22 cellular contexts compared by ENCODE assay signal in the genomic region with DNA sequence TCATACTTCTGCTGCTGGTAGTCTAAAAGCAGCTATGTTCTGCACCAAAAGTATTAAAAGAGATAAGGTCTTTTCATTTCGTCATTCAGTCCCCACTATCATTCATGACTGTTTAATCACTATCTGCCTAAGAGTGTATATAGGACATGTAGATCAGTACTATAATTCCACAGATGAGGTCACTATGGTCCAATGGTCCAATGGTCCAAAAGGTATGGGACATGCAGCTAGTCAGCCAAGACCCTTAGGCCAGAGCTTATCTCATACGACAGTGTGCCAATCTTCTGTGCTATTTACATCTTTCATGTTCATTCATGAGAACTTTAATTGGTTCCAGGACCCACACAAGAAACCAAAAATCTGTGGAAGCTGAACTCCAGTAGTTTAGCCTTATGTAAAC. TPM values are rescaled to one million over a fixed set of nuclear protein-coding genes. Genes with fewer than 3 reads are reported as not detected.
DNase-seq lines count a peak whose midpoint lies in the region; ATAC-seq, FAIRE-seq and TF ChIP-seq lines count a peak whose summit lies in the region.
"Had no signal": no experiment of that assay in that cellular context is flagged by ENCODE, and none has a peak within 500 bp of the region (broad histone marks: within the 10 kb centered on the region; RNA-seq: fewer than 3 reads in every experiment).

No MANE protein-coding gene starts in this region.

- no peak for TF ChIP-seq RAD21 in HepG2 (CRISPR knock-in tag; IDR thresholded peaks at IDR 0.05)
- no peak for TF ChIP-seq RAD21 in K562 (CRISPR knock-in tag; conservative IDR thresholded peaks at IDR 0.05 in 1 of 2, IDR thresholded peaks at IDR 0.05 in 1 of 2)

- H3K9me1 ChIP-seq in K562 (ENCODE audit: control insufficient read depth, insufficient read depth, low read length), result no peaks in the 10 kb centered on the region

- H3K4me1 ChIP-seq in HepG2 (ENCODE audit: insufficient read depth, low read length), result no peaks in the 10 kb centered on the region
- H3K4me1 ChIP-seq in right lobe of liver, result no peaks in the 10 kb centered on the region
- no peaks in the 10 kb centered on the region for H3K4me1 ChIP-seq in K562 (replicated peaks in 1 of 2; ENCODE audit: control insufficient read depth in 2 of 2, insufficient read depth in 2 of 2, low read length in 2 of 2)

- H3K4me3 ChIP-seq in HepG2 (replicated peaks in 1 of 3; ENCODE audit: insufficient read depth in 1 of 3, low read depth in 2 of 3, low read length in 3 of 3) (no peak overlapping the region), right lobe of liver (no peak overlapping the region), K562 (no peak overlapping the region)
- H3K4me3 ChIP-seq: GM23338, SK-N-MC had no signal

- no peak overlapping the region for H3K4me2 ChIP-seq in HepG2 (ENCODE audit: low read depth, low read length)
- H3K4me2 ChIP-seq in K562 (ENCODE audit: insufficient read depth, low read length), result no peak overlapping the region
- H3K4me2 ChIP-seq: GM23338 had no signal

- no peak overlapping the region for H2AFZ ChIP-seq in HepG2 (ENCODE audit: low read length)
- H2AFZ ChIP-seq in K562 (ENCODE audit: low read depth, low read length), result no peak overlapping the region
- H2AFZ ChIP-seq: GM23338 had no signal

- in situ Hi-C loops in HepG2 (cut with HindIII; ENCODE audit: extremely low pct_ligation_motif_present, low pct_unique_long_range_greater_than_20kb) (no loop called here), K562 (cut with MboI) (no loop called here)

- no peak overlapping the region for H3K9ac ChIP-seq in HepG2 (ENCODE audit: insufficient read depth, low read depth, low read length)
- no peak overlapping the region for H3K9ac ChIP-seq in K562 (ENCODE audit: insufficient read depth in 1 of 2, low read depth in 2 of 2, low read length in 2 of 2)

- TF ChIP-seq EP300 in HepG2 (IDR thresholded peaks at IDR 0.05; ENCODE audit: low read depth in 2 of 2, low read length in 2 of 2) (no peak), HepG2 (CRISPR knock-in tag; IDR thresholded peaks at IDR 0.05; ENCODE audit: borderline replicate concordance) (no peak), K562 (IDR thresholded peaks at IDR 0.05; ENCODE audit: low read length) (no peak)

- H3K27me3 ChIP-seq in HepG2 (ENCODE audit: control insufficient read depth in 1 of 2, insufficient read depth in 2 of 2, low read length in 2 of 2) (no peaks in the 10 kb centered on the region), right lobe of liver (no peaks in the 10 kb centered on the region), K562 (ENCODE audit: control insufficient read depth in 2 of 2, insufficient read depth in 2 of 2, low read length in 2 of 2) (no peaks in the 10 kb centered on the region)

- CTCF ChIA-PET in HepG2 (lab: Yijun Ruan, JAX; ENCODE audit: low intra/inter-chr PET ratio, low total read pairs) (no interaction called here), K562 (lab: Yijun Ruan, JAX; ENCODE audit: low intra/inter-chr PET ratio) (no interaction called here)

- BruUV-seq in HepG2 (replicated peaks; lab: Mats Ljungman, UMichigan) (no TSS peak), K562 (replicated peaks; lab: Mats Ljungman, UMichigan) (no TSS peak)

- no peaks in the 10 kb centered on the region for H3K9me3 ChIP-seq in HepG2 (ENCODE audit: low read length)
- no peaks in the 10 kb centered on the region for H3K9me3 ChIP-seq in right lobe of liver
- no peaks in the 10 kb centered on the region for H3K9me3 ChIP-seq in K562 (replicated peaks; ENCODE audit: control insufficient read depth, insufficient read depth, low read depth, low read length)

- POLR2A ChIA-PET in HepG2 (lab: Yijun Ruan, JAX), result no interaction called here
- POLR2A ChIA-PET in K562 (lab: Yijun Ruan, JAX), result interaction anchor here (1.2 kb wide), 1 partner anchor 10 kb away, joined by 3 read pairs; no protein-coding TSS in a partner anchor

- no peak for TF ChIP-seq CTCF in HepG2 (CRISPR knock-in tag; IDR thresholded peaks at IDR 0.05)
- no peak for TF ChIP-seq CTCF in right lobe of liver (IDR thresholded peaks at IDR 0.05)
- no peak for TF ChIP-seq CTCF in K562 (IDR thresholded peaks at IDR 0.05 in 2 of 3, conservative IDR thresholded peaks at IDR 0.05 in 1 of 3; ENCODE audit: insufficient read depth in 2 of 3, low read depth in 1 of 3, low read length in 3 of 3)

- H3K36me3 ChIP-seq in HepG2 (replicated peaks in 1 of 2; ENCODE audit: control insufficient read depth in 1 of 2, insufficient read depth in 2 of 2, low read length in 2 of 2), result peaks cover 5 to 42% of the 10 kb centered on the region in 2 experiments
- H3K36me3 ChIP-seq in right lobe of liver, result peaks cover 0 to 16% (median 0%) of the 10 kb centered on the region in 4 donors
- H3K36me3 ChIP-seq in K562 (ENCODE audit: control insufficient read depth, insufficient read depth, low read length), result peaks cover 50% of the 10 kb centered on the region

- H3K27ac Mint-ChIP-seq in stimulated activated effector memory CD8-positive, alpha-beta T cell treated with anti-CD3 and anti-CD28 coated beads, Interleukin-12 subunit alpha, Interleukin-12 subunit beta, amount 100 ng/mL, for 72 hours, result peak overlapping the region; percentile 29

- H3K27ac ChIP-seq in HepG2 (ENCODE audit: extremely low read length, insufficient read depth, low read length) (no peak overlapping the region), right lobe of liver (no peak overlapping the region), K562 (ENCODE audit: extremely low read depth, low read depth, low read length) (no peak overlapping the region)
- H3K27ac ChIP-seq: SK-N-MC had no signal

- no peak for FAIRE-seq in HepG2 (lab: Jason Lieb, UNC)
- peak; percentile 84 for FAIRE-seq in HTR-8/SVneo (lab: Jason Lieb, UNC)
- peak; percentile 52 for FAIRE-seq in K562 (lab: Jason Lieb, UNC)

- H3K36me3 Mint-ChIP-seq in stimulated activated effector memory CD8-positive, alpha-beta T cell treated with anti-CD3 and anti-CD28 coated beads, Interleukin-12 subunit alpha, Interleukin-12 subunit beta, amount 100 ng/mL, for 72 hours, result peaks cover 81% of the 10 kb centered on the region

- no peaks in the 10 kb centered on the region for H3K4me1 Mint-ChIP-seq in stimulated activated effector memory CD8-positive, alpha-beta T cell treated with anti-CD3 and anti-CD28 coated beads, Interleukin-12 subunit alpha, Interleukin-12 subunit beta, amount 100 ng/mL, for 72 hours
- H3K4me1 Mint-ChIP-seq: GM23338 had no signal

- no peak for TF ChIP-seq POLR2A in HepG2 (IDR thresholded peaks at IDR 0.05; ENCODE audit: insufficient read depth in 1 of 2, low read depth in 2 of 2, low read length in 2 of 2)
- no peak for TF ChIP-seq POLR2A in right lobe of liver (IDR thresholded peaks at IDR 0.05)
- TF ChIP-seq POLR2A in K562 (conservative IDR thresholded peaks at IDR 0.05), result no peak

- no peaks in the 10 kb centered on the region for H3K9me3 Mint-ChIP-seq in stimulated activated effector memory CD8-positive, alpha-beta T cell treated with anti-CD3 and anti-CD28 coated beads, Interleukin-12 subunit alpha, Interleukin-12 subunit beta, amount 100 ng/mL, for 72 hours
- H3K9me3 Mint-ChIP-seq: GM23338 had no signal

- H3K79me2 ChIP-seq in HepG2 (ENCODE audit: insufficient read depth, low read length) (no peaks in the 10 kb centered on the region), K562 (ENCODE audit: control insufficient read depth, insufficient read depth, low read length) (no peaks in the 10 kb centered on the region; the same call in 2 of the 3 replicates)

- 97% methylated on average over 2 of the region's 2 CpGs for WGBS in HepG2 (ENCODE audit: low lambda C conversion rate)
- 85% methylated on average over 2 of the region's 2 CpGs for WGBS in right lobe of liver (ENCODE audit: insufficient coverage, low coverage, low lambda C conversion rate, missing lambda C conversion rate)
- WGBS in K562 (ENCODE audit: insufficient coverage, low coverage, missing lambda C conversion rate), result 71% methylated on average over 2 of the region's 2 CpGs

- no peak overlapping the region for H3K4me3 Mint-ChIP-seq in stimulated activated effector memory CD8-positive, alpha-beta T cell treated with anti-CD3 and anti-CD28 coated beads, Interleukin-12 subunit alpha, Interleukin-12 subunit beta, amount 100 ng/mL, for 72 hours
- H3K4me3 Mint-ChIP-seq: GM23338 had no signal

- intact Hi-C loops in HepG2 (cut with micrococcal nuclease; ENCODE audit: unreplicated experiment), result no loop called here
- intact Hi-C loops in right lobe of liver (cut with DNase I), result no loop called here
- intact Hi-C loops in K562 (cut with micrococcal nuclease), result no loop called here
- intact Hi-C loops in left colon (cut with DNase I, micrococcal nuclease), result no loop called here

- no peaks in the 10 kb centered on the region for H4K20me1 ChIP-seq in HepG2 (ENCODE audit: insufficient read depth, low read length)
- no peaks in the 10 kb centered on the region for H4K20me1 ChIP-seq in K562 (replicated peaks; ENCODE audit: control insufficient read depth, insufficient read depth, low read length)

- ATAC-seq in HepG2 (peak; percentile 63), right lobe of liver (no peak), K562 (no peak; the same call in 2 of the 3 replicates), left colon (no peak)
- ATAC-seq in stimulated activated effector memory CD8-positive, alpha-beta T cell treated with anti-CD3 and anti-CD28 coated beads, Interleukin-12 subunit alpha, Interleukin-12 subunit beta, amount 100 ng/mL, for 72 hours, result no peak
- ATAC-seq: GM23338, HCT116 had no signal

- DNase-seq in HepG2 (ENCODE audit: low spot score), result peak; percentile 24
- DNase-seq in right lobe of liver, result no peak
- DNase-seq in HTR-8/SVneo (ENCODE audit: insufficient read length, low spot score), result no peak
- DNase-seq in K562 (ENCODE audit: extremely low read depth in 1 of 4, low spot score in 3 of 4), result no peak
- no peak for DNase-seq in stimulated activated effector memory CD8-positive, alpha-beta T cell treated with anti-CD3 and anti-CD28 coated beads, Interleukin-12 subunit alpha, Interleukin-12 subunit beta, amount 100 ng/mL, for 72 hours (ENCODE audit: low spot score in 2 of 2)
- no peak for DNase-seq in left colon
- DNase-seq in NCI-H345 (lab: John Stamatoyannopoulos, UW), result no peak
- DNase-seq: ACHN, C1 segment of cervical spinal cord, DMS 273 treated with DMSO at 0.1 percent for 48 hours, DND-41, KG1, NCI-H187, NCI-H2107, NCI-H2227 treated with DMSO at 0.1 percent for 48 hours, NCI-H524, NCI-H82, OCI-M1, SHP77 had no signal

RNA-seq across cellular contexts. Expression of a gene that starts 42.6 kb away (rescaled TPM):
- total RNA-seq in HepG2 (2016; rRNA removed; fragmentation: Illumina TruSeq; extraction: Trizol) (47.5 and 119 TPM in 2 replicates), right lobe of liver (100 to 1,000 TPM; 260 to 452 (median 415) TPM), K562 (2014; rRNA removed) (1.5 and 1.7 TPM in 2 replicates), K562 (2014; rRNA removed; fragmentation: Illumina TruSeq; extraction: Trizol) (0.35 and 0.40 TPM in 2 replicates), K562 (2015; rRNA removed; fragmentation: Illumina TruSeq; extraction: Trizol) (1.4 and 1.6 TPM in 2 replicates), K562 (2021) (2.7 TPM in 2 replicates), left colon (100 to 1,000 TPM; 159 to 184 TPM)
- 9.3 and 11.1 TPM in 2 replicates for total RNA-seq in HepG2 (2016; cell fraction: cytosol; rRNA removed; fragmentation: Illumina TruSeq; extraction: Trizol; ENCODE audit: low read depth)
- 45.4 and 119 TPM in 2 replicates for total RNA-seq in HepG2 (2016; cell fraction: insoluble cytoplasmic fraction; rRNA removed; fragmentation: Illumina TruSeq; extraction: Trizol)
- 27.4 and 30.5 TPM in 2 replicates for total RNA-seq in HepG2 (2016; cell fraction: membrane; rRNA removed; fragmentation: Illumina TruSeq; extraction: Trizol)
- total RNA-seq in HepG2 (2016; cell fraction: nucleus; rRNA removed; fragmentation: Illumina TruSeq; extraction: Trizol), result 90.3 and 111 TPM in 2 replicates
- polyA plus RNA-seq in HepG2 (2011; rRNA removed) (108 and 113 TPM in 2 replicates), K562 (2011; rRNA removed) (0.39 and 2.7 TPM in 2 replicates), K562 (2014; fragmentation: Illumina TruSeq; extraction: Trizol) (0.49 and 1.2 TPM in 2 replicates), K562 (2014; fragmentation: Nextera tagmentation; extraction: Ambion mirVana) (under 1 TPM; 0.06 to 0.14 TPM), K562 (2014; rRNA removed) (1.1 and 1.8 TPM in 2 replicates)
- 78.7 and 130 TPM in 2 replicates for polyA plus RNA-seq in HepG2 (2011; cell fraction: cytosol; rRNA removed)
- 66.7 and 76.2 TPM in 2 replicates for polyA plus RNA-seq in HepG2 (2011; cell fraction: nucleus; rRNA removed)
- polyA plus RNA-seq in HepG2 (2012), result 44.8 and 48.6 TPM in 2 replicates
- 8.7 TPM in 2 replicates for polyA plus RNA-seq in HepG2 (2016; cell fraction: cytosol; fragmentation: Illumina TruSeq; extraction: Trizol; ENCODE audit: low read depth)
- polyA plus RNA-seq in HepG2 (2016; cell fraction: insoluble cytoplasmic fraction; fragmentation: Illumina TruSeq; extraction: Trizol; ENCODE audit: low read depth), result 49.7 and 54.3 TPM in 2 replicates
- 17.8 and 18.0 TPM in 2 replicates for polyA plus RNA-seq in HepG2 (2016; cell fraction: membrane; fragmentation: Illumina TruSeq; extraction: Trizol; ENCODE audit: low read depth)
- polyA plus RNA-seq in HepG2 (2016; cell fraction: nucleus; fragmentation: Illumina TruSeq; extraction: Trizol; ENCODE audit: insufficient read depth, low read depth), result 156 and 173 TPM in 2 replicates
- 13.0 and 159 TPM in 2 replicates for polyA minus RNA-seq in HepG2 (2011; rRNA and poly(A)+ RNA removed; ENCODE audit: low replicate concordance)
- polyA minus RNA-seq in HepG2 (2011; cell fraction: cytosol; rRNA and poly(A)+ RNA removed), result 69.2 and 73.2 TPM in 2 replicates
- 14.8 and 16.3 TPM in 2 replicates for polyA minus RNA-seq in HepG2 (2011; cell fraction: nucleus; rRNA and poly(A)+ RNA removed)
- total RNA-seq in K562 (2011; cell fraction: chromatin; rRNA removed; ENCODE audit: low replicate concordance), result 0.28 and 0.90 TPM in 2 replicates
- total RNA-seq in K562 (2011; cell fraction: nucleolus; rRNA removed), result 0.39 and 1.3 TPM in 2 replicates
- 0.37 and 0.46 TPM in 2 replicates for total RNA-seq in K562 (2011; cell fraction: nucleoplasm; rRNA removed)
- polyA plus RNA-seq in K562 (2011; cell fraction: cytosol; rRNA removed), result 2.3 and 2.9 TPM in 2 replicates
- 0.34 and 2.7 TPM in 2 replicates for polyA plus RNA-seq in K562 (2011; cell fraction: nucleus; rRNA removed)
- polyA plus RNA-seq in K562 (2012), result 0.86 and 0.90 TPM in 2 replicates
- 0.39 and 1.3 TPM in 2 replicates for polyA minus RNA-seq in K562 (2011; rRNA and poly(A)+ RNA removed)
- polyA minus RNA-seq in K562 (2011; cell fraction: cytosol; rRNA and poly(A)+ RNA removed), result 0.57 and 3.1 TPM in 2 replicates
- 0.13 and 0.56 TPM in 2 replicates for polyA minus RNA-seq in K562 (2011; cell fraction: nucleus; rRNA and poly(A)+ RNA removed)
